12 cellular contexts compared by ENCODE assay signal in the genomic region with DNA sequence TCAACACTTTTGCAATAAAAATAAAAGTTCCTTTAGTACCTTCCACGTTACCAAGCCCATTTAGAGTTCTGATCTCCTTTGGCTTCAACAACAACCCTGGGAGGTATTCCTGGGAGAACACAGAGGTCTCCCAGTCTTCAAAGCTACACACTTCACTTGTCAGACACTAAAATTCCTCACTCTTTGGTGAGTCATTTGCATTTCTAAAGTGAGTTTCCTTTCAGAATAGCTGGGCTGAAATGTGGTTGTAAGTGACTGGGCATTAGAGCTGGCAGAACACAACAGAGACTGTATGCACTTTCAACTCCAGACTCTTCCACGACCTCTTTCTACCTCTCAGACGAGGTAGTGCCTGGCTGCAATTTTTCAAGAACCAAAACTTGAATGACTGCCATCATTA. TPM values are rescaled to one million over a fixed set of nuclear protein-coding genes. Genes with fewer than 3 reads are reported as not detected.
A peak's percentile ranks its signal among the peaks of the same experiment; 100 is the strongest.
DNase-seq lines count a peak whose midpoint lies in the region; ATAC-seq and TF ChIP-seq lines count a peak whose summit lies in the region.
"Had no signal": no experiment of that assay in that cellular context is flagged by ENCODE, and none has a peak within 500 bp of the region (broad histone marks: within the 10 kb centered on the region; RNA-seq: fewer than 3 reads in every experiment).

No MANE protein-coding gene starts in this region.

- WGBS in heart right ventricle, 2 donors = 83 to 88% methylated on average over 3 of the region's 3 CpGs

- ATAC-seq in heart right ventricle = no peak
- no peak for ATAC-seq in HG03457 (IDR thresholded peaks at IDR 0.05; ENCODE audit: unreplicated experiment)
- no peak for ATAC-seq in HG02571 (IDR thresholded peaks at IDR 0.05; ENCODE audit: unreplicated experiment)
- ATAC-seq: activated CD4-positive, alpha-beta T cell treated with anti-CD3 and anti-CD28 coated beads for 36 hours; activated naive CD8-positive, alpha-beta T cell treated with anti-CD3 and anti-CD28 coated beads, Interleukin-2, amount 50 U/mL, for 24 hours had no signal

- in situ Hi-C loops in astrocyte of the spinal cord (cut with HindIII; ENCODE audit: low sequenced_read_pairs) = loop anchor here (25.0 kb wide), 2 partner anchors 95 to 195 kb away; a partner anchor contains a TSS

- H3K9me3 ChIP-seq in cardiac muscle cell (ENCODE audit: low read depth) (no peaks in the 10 kb centered on the region), heart right ventricle (no peaks in the 10 kb centered on the region), iPS-18a (ENCODE audit: control insufficient read depth, low read depth, low read length) (peaks cover 6% of the 10 kb centered on the region)
- H3K9me3 ChIP-seq: transverse colon had no signal

- peak; percentile 19 to 80 for DNase-seq in cardiac muscle cell (ENCODE audit: low read depth in 1 of 2, low spot score in 1 of 2)
- no peak for DNase-seq in heart right ventricle
- DNase-seq in astrocyte of the spinal cord (ENCODE audit: low read depth, low spot score) = peak; percentile 94
- DNase-seq in activated CD4-positive, CD25-positive, alpha-beta regulatory T cell treated with anti-CD3 and anti-CD28 coated beads, Interleukin-2, amount 50 U/mL, for 72 hours = no peak
- no peak for DNase-seq in T-helper 9 cell
- DNase-seq: activated CD4-positive, alpha-beta T cell treated with anti-CD3 and anti-CD28 coated beads for 36 hours; activated naive CD8-positive, alpha-beta T cell treated with anti-CD3 and anti-CD28 coated beads, Interleukin-2, amount 50 U/mL, for 24 hours; stimulated activated CD4-positive, alpha-beta T cell treated with anti-CD3 and anti-CD28 coated beads, Interleukin-4, amount 100 ng/mL, for 1 hour; transverse colon had no signal

- H3K4me3 ChIP-seq in cardiac muscle cell = no peak overlapping the region
- H3K4me3 ChIP-seq in heart right ventricle = no peak overlapping the region
- H3K4me3 ChIP-seq in astrocyte of the spinal cord (ENCODE audit: low read depth, low read length) = no peak overlapping the region
- H3K4me3 ChIP-seq in iPS-18a (ENCODE audit: low read length) = peak overlapping the region; percentile 65
- H3K4me3 ChIP-seq: transverse colon had no signal

- intact Hi-C loops in heart right ventricle (cut with DNase I) = no loop called here

- H3K9ac ChIP-seq in iPS-18a (ENCODE audit: low read length) = peak overlapping the region; percentile 81

- TF ChIP-seq CTCF in cardiac muscle cell (IDR thresholded peaks at IDR 0.05; ENCODE audit: low read depth, low read length) (no peak), heart right ventricle (IDR thresholded peaks at IDR 0.05) (no peak), astrocyte of the spinal cord (IDR thresholded peaks at IDR 0.05; ENCODE audit: low read depth, low read length) (no peak)

- H3K4me1 ChIP-seq in cardiac muscle cell (ENCODE audit: low read depth) (peaks cover 3% of the 10 kb centered on the region), heart right ventricle (peaks cover 0 to 8% (median 0%) of the 10 kb centered on the region in 9 donors), iPS-18a (ENCODE audit: control insufficient read depth, low read depth, low read length) (peaks cover 35% of the 10 kb centered on the region)
- H3K4me1 ChIP-seq: transverse colon had no signal

- no peak overlapping the region for H3K27ac ChIP-seq in cardiac muscle cell
- peak overlapping the region in 3 of 10 donors; percentile 16 to 39 (median 36) for H3K27ac ChIP-seq in heart right ventricle
- H3K27ac ChIP-seq in iPS-18a (ENCODE audit: low read length) = peak overlapping the region; percentile 99
- H3K27ac ChIP-seq: transverse colon had no signal

- H3K27me3 ChIP-seq in cardiac muscle cell (no peaks in the 10 kb centered on the region), heart right ventricle (no peaks in the 10 kb centered on the region), iPS-18a (ENCODE audit: control insufficient read depth, insufficient read depth, low read length) (no peaks in the 10 kb centered on the region)
- H3K27me3 ChIP-seq: transverse colon had no signal

- H3K36me3 ChIP-seq in cardiac muscle cell (no peaks in the 10 kb centered on the region), heart right ventricle (no peaks in the 10 kb centered on the region), iPS-18a (ENCODE audit: control insufficient read depth, low read depth, low read length) (no peaks in the 10 kb centered on the region)
- H3K36me3 ChIP-seq: transverse colon had no signal

RNA-seq across cellular contexts. Expression of a gene that starts 11.5 kb away (rescaled TPM):
- not detected in 2 replicates for total RNA-seq in cardiac muscle cell
- polyA plus RNA-seq in cardiac muscle cell = 0.06 TPM in 1 of 2 replicates, not detected in the other
- 1 to 10 TPM in 4 of 10 donors, under 1 TPM in 6; 0.56 to 2.6 (median 0.91) TPM for total RNA-seq in heart right ventricle
- polyA plus RNA-seq in heart right ventricle = 1 to 10 TPM in 1 of 2 donors, under 1 TPM in 1; 0.66 to 3.9 TPM

RNA-seq across cellular contexts. Expression of a gene that starts 42.5 kb away (rescaled TPM):
- 0.45 TPM in 1 of 2 replicates, not detected in the other for total RNA-seq in cardiac muscle cell
- 1.3 and 1.6 TPM in 2 replicates for polyA plus RNA-seq in cardiac muscle cell
- under 1 TPM in 1 of 10 donors, not detected in 9; 0.22 TPM for total RNA-seq in heart right ventricle
- under 1 TPM in 1 of 2 donors, not detected in 1; 0.03 TPM for polyA plus RNA-seq in heart right ventricle

Comparison
In these comparisons a context has a peak if more than half of its experiments do, and no peak if none do; other contexts are left out.
1. DNase-seq: peak in cardiac muscle cell (2 of 2) and astrocyte of the spinal cord (single experiment); none in heart right ventricle (0 of 2), activated CD4-positive, CD25-positive, alpha-beta regulatory T cell treated with anti-CD3 and anti-CD28 coated beads, Interleukin-2, amount 50 U/mL, for 72 hours (single experiment) and T-helper 9 cell (single experiment).